Comparison of ENCODE assay signal across 2 cellular contexts in the genomic region with DNA sequence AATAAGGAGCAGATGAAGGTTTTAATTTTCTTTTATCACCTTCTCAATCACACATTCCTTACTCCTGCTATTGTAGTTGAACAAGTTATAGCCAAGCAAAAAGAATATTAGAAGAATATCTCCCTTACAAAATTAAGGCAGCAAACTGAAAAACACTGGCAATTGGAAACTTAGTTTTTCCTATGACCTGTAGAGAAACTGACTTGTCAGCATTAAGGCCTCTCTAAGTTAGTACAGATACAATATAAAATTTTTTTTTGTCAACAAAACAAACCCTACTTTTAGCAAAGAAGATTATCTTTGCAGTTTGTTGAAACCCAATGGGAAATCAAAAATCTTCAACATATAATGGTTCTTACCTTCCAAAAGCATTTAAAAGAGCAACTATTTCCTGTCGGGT.
TF ChIP-seq lines count a peak whose summit lies in the region.

No MANE protein-coding gene starts in this region.

TF ChIP-seq in HepG2, 621 proteins besides CTCF, POLR2A, EP300 and RAD21:
- TF ChIP-seq ZNF879 (CRISPR knock-in tag; IDR thresholded peaks at IDR 0.05) (no peak), MAFK (conservative IDR thresholded peaks at IDR 0.05 in 1 of 2, IDR thresholded peaks at IDR 0.05 in 1 of 2; ENCODE audit: low read length in 2 of 2) (peak; percentile 67 to 85), MAFF (IDR thresholded peaks at IDR 0.05; ENCODE audit: low read depth, low read length) (peak; percentile 72)

TF ChIP-seq in K562, 482 proteins besides CTCF, POLR2A, EP300 and RAD21:
- TF ChIP-seq HOXB6 (CRISPR knock-in tag; IDR thresholded peaks at IDR 0.05; ENCODE audit: borderline replicate concordance), result no peak
- peak; percentile 69 for TF ChIP-seq MAFG (tag; conservative IDR thresholded peaks at IDR 0.05)
- peak; percentile 80 for TF ChIP-seq C11orf30 (IDR thresholded peaks at IDR 0.05; ENCODE audit: low read depth)
- TF ChIP-seq SMAD3 (CRISPR knock-in tag; conservative IDR thresholded peaks at IDR 0.05), result no peak
- TF ChIP-seq MAFF (IDR thresholded peaks at IDR 0.05; ENCODE audit: low read length), result peak; percentile 80
- TF ChIP-seq ZNF316 (IDR thresholded peaks at IDR 0.05), result peak; percentile 89
- TF ChIP-seq MAFK (IDR thresholded peaks at IDR 0.05; ENCODE audit: low read length), result peak; percentile 65; the same call in 1 of the 2 replicates
